Comparison of ENCODE assay signal across 1 cellular context in genomic region chr19:34404109-34404909, GRCh38.
TF ChIP-seq lines count a peak whose summit lies in the region.

TSS of gene PDCD2L (plus strand) at chr19:34404399. CDS start at chr19:34404431, 32 bp downstream.

TF ChIP-seq in HepG2, 621 proteins besides CTCF, POLR2A, EP300 and RAD21 (continued from another document and continues in another):
- TF ChIP-seq KMT2A (CRISPR knock-in tag; IDR thresholded peaks at IDR 0.05) (peak; percentile 87), GLI4 (CRISPR knock-in tag; IDR thresholded peaks at IDR 0.05; ENCODE audit: borderline replicate concordance) (0 out of 2 replicates have a peak, but pooled peaks have one; percentile 39), SRSF9 (IDR thresholded peaks at IDR 0.05; ENCODE audit: borderline replicate concordance, insufficient read depth, low read depth, low read length, poor library complexity, severe bottlenecking) (no peak), ZBTB43 (CRISPR knock-in tag; conservative IDR thresholded peaks at IDR 0.05) (peak; percentile 81; the same call in 1 of the 2 replicates), ATF4 (CRISPR knock-in tag; IDR thresholded peaks at IDR 0.05) (peak in 1 of 2 experiments; percentile 72; a peak in 2 of 4 replicates), ZNF740 (CRISPR knock-in tag; IDR thresholded peaks at IDR 0.05) (peak; percentile 81), ZNF407 (CRISPR knock-in tag; IDR thresholded peaks at IDR 0.05; ENCODE audit: not compliant biosample characterization) (peak; percentile 86), ZNF142 (CRISPR knock-in tag; IDR thresholded peaks at IDR 0.05) (peak; percentile 77), NR1H2 (CRISPR knock-in tag; IDR thresholded peaks at IDR 0.05; ENCODE audit: borderline replicate concordance, low read depth) (no peak), DRAP1 (CRISPR knock-in tag; IDR thresholded peaks at IDR 0.05) (peak; percentile 80), ZBTB40 (IDR thresholded peaks at IDR 0.05) (no peak), ZBTB40 (CRISPR knock-in tag; IDR thresholded peaks at IDR 0.05) (peak; percentile 67), ZNF772 (CRISPR knock-in tag; IDR thresholded peaks at IDR 0.05) (peak; percentile 77; the same call in 1 of the 2 replicates), SATB2 (CRISPR knock-in tag; IDR thresholded peaks at IDR 0.05) (no peak; the same call in 1 of the 2 replicates), ZNF672 (CRISPR knock-in tag; IDR thresholded peaks at IDR 0.05) (no peak), ZBTB1 (CRISPR knock-in tag; IDR thresholded peaks at IDR 0.05; ENCODE audit: borderline replicate concordance) (no peak), ZNF441 (CRISPR knock-in tag; IDR thresholded peaks at IDR 0.05; ENCODE audit: borderline replicate concordance) (peak; percentile 80), ZNF468 (CRISPR knock-in tag; IDR thresholded peaks at IDR 0.05) (no peak), ZNF546 (CRISPR knock-in tag; conservative IDR thresholded peaks at IDR 0.05) (peak; percentile 83; the same call in 1 of the 2 replicates), ZNF44 (CRISPR knock-in tag; IDR thresholded peaks at IDR 0.05) (peak; percentile 89; the same call in 1 of the 2 replicates), NR3C1 (CRISPR knock-in tag; IDR thresholded peaks at IDR 0.05) (no peak), CAMTA2 (CRISPR knock-in tag; IDR thresholded peaks at IDR 0.05; ENCODE audit: borderline replicate concordance) (no peak), YY1 (IDR thresholded peaks at IDR 0.05; ENCODE audit: insufficient read depth, insufficient replicate concordance, low read depth, low read length) (peak; percentile 94), MTA1 (CRISPR knock-in tag; IDR thresholded peaks at IDR 0.05; ENCODE audit: borderline replicate concordance) (peak; percentile 67; the same call in 1 of the 2 replicates), DNMT3B (CRISPR knock-in tag; conservative IDR thresholded peaks at IDR 0.05) (no peak), CBFB (CRISPR knock-in tag; IDR thresholded peaks at IDR 0.05) (peak; percentile 46), ZNF879 (CRISPR knock-in tag; IDR thresholded peaks at IDR 0.05) (no peak; the same call in 1 of the 2 replicates)
